Comparison of ENCODE assay signal across 22 cellular contexts in genomic region chr19:23810496-23810895, GRCh38. TPM values are rescaled to one million over a fixed set of nuclear protein-coding genes. Genes with fewer than 3 reads are reported as not detected.
DNase-seq lines count a peak whose midpoint lies in the region; ATAC-seq and TF ChIP-seq lines count a peak whose summit lies in the region.
"Had no signal": no experiment of that assay in that cellular context is flagged by ENCODE, and none has a peak within 500 bp of the region (broad histone marks: within the 10 kb centered on the region; RNA-seq: fewer than 3 reads in every experiment).

No MANE protein-coding gene starts in this region.

- no peak overlapping the region for H3K4me3 Mint-ChIP-seq in activated naive CD8-positive, alpha-beta T cell treated with anti-CD3 and anti-CD28 coated beads, Interleukin-2, amount 50 U/mL, for 24 hours
- H3K4me3 Mint-ChIP-seq in activated naive CD8-positive, alpha-beta T cell treated with anti-CD3 and anti-CD28 coated beads for 36 hours = no peak overlapping the region
- no peak overlapping the region for H3K4me3 Mint-ChIP-seq in endodermal cell
- H3K4me3 Mint-ChIP-seq: CD4-positive, alpha-beta T cell; HFFc6; IgD-negative memory B cell had no signal

- H3K4me3 ChIP-seq in endodermal cell (ENCODE audit: low read length) (no peak overlapping the region), heart left ventricle (no peak overlapping the region)
- H3K4me3 ChIP-seq: A549 had no signal

- intact Hi-C loops in sciatic nerve (cut with DNase I) (no loop called here), heart left ventricle (cut with DNase I) (no loop called here)

- peaks cover 58% of the 10 kb centered on the region for H3K36me3 ChIP-seq in endodermal cell (ENCODE audit: control insufficient read depth, insufficient read depth, low read length)
- peaks cover 0 to 3% (median 0%) of the 10 kb centered on the region in 9 donors for H3K36me3 ChIP-seq in heart left ventricle

- H3K27ac ChIP-seq in endodermal cell (ENCODE audit: low read depth, low read length) = no peak overlapping the region
- H3K27ac ChIP-seq in caudate nucleus (ENCODE audit: low read depth, low read length) = no peak overlapping the region
- H3K27ac ChIP-seq in heart left ventricle = no peak overlapping the region
- H3K27ac ChIP-seq: 22Rv1, A549, C4-2B had no signal

- WGBS in endodermal cell (ENCODE audit: insufficient coverage in 1 of 2, insufficient read length in 1 of 2), 2 experiments = 50 to 62% methylated on average over 2 to 3 of the region's 3 CpGs
- 57 to 61% (median 60%) methylated on average over 3 of the region's 3 CpGs for WGBS in heart left ventricle, 4 donors

- no peaks in the 10 kb centered on the region for H3K4me1 ChIP-seq in endodermal cell (ENCODE audit: control insufficient read depth, insufficient read depth, low read length)
- H3K4me1 ChIP-seq in heart left ventricle = no peaks in the 10 kb centered on the region
- H3K4me1 ChIP-seq: A549 had no signal

- H3K4me1 Mint-ChIP-seq in activated naive CD8-positive, alpha-beta T cell treated with anti-CD3 and anti-CD28 coated beads, Interleukin-2, amount 50 U/mL, for 24 hours = no peaks in the 10 kb centered on the region
- H3K4me1 Mint-ChIP-seq in activated naive CD8-positive, alpha-beta T cell treated with anti-CD3 and anti-CD28 coated beads for 36 hours = no peaks in the 10 kb centered on the region
- no peaks in the 10 kb centered on the region for H3K4me1 Mint-ChIP-seq in endodermal cell
- H3K4me1 Mint-ChIP-seq: IgD-negative memory B cell had no signal

- TF ChIP-seq POLR2A in heart left ventricle (IDR thresholded peaks at IDR 0.05) = no peak

- H3K9me3 ChIP-seq in endodermal cell (ENCODE audit: control insufficient read depth, low read length) (peaks cover 13% of the 10 kb centered on the region), heart left ventricle (peaks cover 0 to 3% (median 0%) of the 10 kb centered on the region in 12 donors)

- H3K27me3 ChIP-seq in endodermal cell (ENCODE audit: control insufficient read depth, insufficient read depth, low read length, poor library complexity, severe bottlenecking) = no peaks in the 10 kb centered on the region
- H3K27me3 ChIP-seq in heart left ventricle = no peaks in the 10 kb centered on the region

- H3K9me3 Mint-ChIP-seq in activated naive CD8-positive, alpha-beta T cell treated with anti-CD3 and anti-CD28 coated beads, Interleukin-2, amount 50 U/mL, for 24 hours = peaks cover 5% of the 10 kb centered on the region
- H3K9me3 Mint-ChIP-seq in activated naive CD8-positive, alpha-beta T cell treated with anti-CD3 and anti-CD28 coated beads for 36 hours = peaks cover 2% of the 10 kb centered on the region
- peaks cover 2% of the 10 kb centered on the region for H3K9me3 Mint-ChIP-seq in endodermal cell
- H3K9me3 Mint-ChIP-seq: CD4-positive, alpha-beta T cell had no signal

- no peaks in the 10 kb centered on the region for H3K27me3 Mint-ChIP-seq in activated naive CD8-positive, alpha-beta T cell treated with anti-CD3 and anti-CD28 coated beads, Interleukin-2, amount 50 U/mL, for 24 hours
- H3K27me3 Mint-ChIP-seq in activated naive CD8-positive, alpha-beta T cell treated with anti-CD3 and anti-CD28 coated beads for 36 hours = no peaks in the 10 kb centered on the region
- H3K27me3 Mint-ChIP-seq in endodermal cell (ENCODE audit: insufficient read depth) = no peaks in the 10 kb centered on the region
- H3K27me3 Mint-ChIP-seq: CD4-positive, alpha-beta T cell; IgD-negative memory B cell had no signal

- H3K36me3 Mint-ChIP-seq in activated naive CD8-positive, alpha-beta T cell treated with anti-CD3 and anti-CD28 coated beads, Interleukin-2, amount 50 U/mL, for 24 hours (ENCODE audit: low read depth) = peaks cover 16% of the 10 kb centered on the region
- peaks cover 38% of the 10 kb centered on the region for H3K36me3 Mint-ChIP-seq in activated naive CD8-positive, alpha-beta T cell treated with anti-CD3 and anti-CD28 coated beads for 36 hours
- peaks cover 59% of the 10 kb centered on the region for H3K36me3 Mint-ChIP-seq in endodermal cell (ENCODE audit: low read depth)

- H3K27ac Mint-ChIP-seq in activated naive CD8-positive, alpha-beta T cell treated with anti-CD3 and anti-CD28 coated beads, Interleukin-2, amount 50 U/mL, for 24 hours = no peak overlapping the region
- H3K27ac Mint-ChIP-seq in activated naive CD8-positive, alpha-beta T cell treated with anti-CD3 and anti-CD28 coated beads for 36 hours = no peak overlapping the region
- peak overlapping the region; percentile 9 for H3K27ac Mint-ChIP-seq in endodermal cell
- H3K27ac Mint-ChIP-seq: CD4-positive, alpha-beta T cell; HFFc6; IgD-negative memory B cell had no signal

- H3K9ac ChIP-seq in endodermal cell (ENCODE audit: extremely low read depth, low read length, poor library complexity, severe bottlenecking) = no peak overlapping the region

- peak; percentile 28 for ATAC-seq in activated naive CD8-positive, alpha-beta T cell treated with anti-CD3 and anti-CD28 coated beads, Interleukin-2, amount 50 U/mL, for 24 hours
- ATAC-seq in sciatic nerve (no peak), heart left ventricle (no peak)
- ATAC-seq: A549, HCT116, HepG2 had no signal

- no peak for DNase-seq in activated naive CD8-positive, alpha-beta T cell treated with anti-CD3 and anti-CD28 coated beads, Interleukin-2, amount 50 U/mL, for 24 hours
- no peak for DNase-seq in activated naive CD8-positive, alpha-beta T cell treated with anti-CD3 and anti-CD28 coated beads for 36 hours
- DNase-seq in M059J (ENCODE audit: low read depth) = peak; percentile 87
- DNase-seq in endodermal cell = no peak
- DNase-seq in sciatic nerve (ENCODE audit: low spot score) = no peak
- DNase-seq in NCI-H1417 (lab: John Stamatoyannopoulos, UW) = no peak
- no peak for DNase-seq in caudate nucleus (lab: John Stamatoyannopoulos, UW)
- no peak for DNase-seq in heart left ventricle
- DNase-seq: AML-193; CD4-positive, alpha-beta T cell; DMS153; DMS79; GF-D8; GOT3; H7; HFFc6 had no signal

- TF ChIP-seq CTCF in endodermal cell (conservative IDR thresholded peaks at IDR 0.05) (no peak), heart left ventricle (IDR thresholded peaks at IDR 0.05) (no peak)

RNA-seq across cellular contexts. Expression of gene ZNF681, which starts 51.8 kb away (rescaled TPM):
- total RNA-seq in activated naive CD8-positive, alpha-beta T cell treated with anti-CD3 and anti-CD28 coated beads for 36 hours = 1 to 10 TPM; 5.0 to 5.8 TPM
- 1.1 and 3.1 TPM in 2 replicates for total RNA-seq in M059J (2014; rRNA removed; shearing (Covaris generic))
- total RNA-seq in endodermal cell (10 to 100 TPM in 1 of 2 donors, 1 to 10 TPM in 1; 3.5 to 11.3 TPM), sciatic nerve (1.8 TPM), heart left ventricle (1 to 10 TPM in 2 of 9 donors, under 1 TPM in 7; 0.28 to 1.6 (median 0.65) TPM)
- polyA plus RNA-seq in endodermal cell (2013, experiment 1 of 2) = 7.9 TPM
- polyA plus RNA-seq in endodermal cell (2013, experiment 2 of 2) = 7.0 TPM
- polyA plus RNA-seq in heart left ventricle = under 1 TPM; 0.19 to 0.65 TPM
- total RNA-seq: HepG2 had no signal
- polyA plus RNA-seq: HepG2 had no signal
